In genomic region chrX:133922390-133922772, GRCh38 we compare ENCODE assay signal across 13 cellular contexts.
A peak's percentile ranks its signal among the peaks of the same experiment; 100 is the strongest.
DNase-seq lines count a peak whose midpoint lies in the region; ATAC-seq and TF ChIP-seq lines count a peak whose summit lies in the region.
"Had no signal": no experiment of that assay in that cellular context is flagged by ENCODE, and none has a peak within 500 bp of the region (broad histone marks: within the 10 kb centered on the region; RNA-seq: fewer than 3 reads in every experiment).

No MANE protein-coding gene starts in this region.

- H2AFZ ChIP-seq in hepatocyte = no peak overlapping the region

- H3K9me3 Mint-ChIP-seq in activated naive CD8-positive, alpha-beta T cell treated with anti-CD3 and anti-CD28 coated beads, Interleukin-2, amount 10 ng/mL, durations not matched to agents 7 days and 5 days = peaks cover 4% of the 10 kb centered on the region

- H3K79me2 ChIP-seq in hepatocyte = no peaks in the 10 kb centered on the region

- H3K9me3 ChIP-seq in hepatocyte (ENCODE audit: low read depth) = no peaks in the 10 kb centered on the region
- H3K9me3 ChIP-seq: left ventricle myocardium inferior, SK-N-SH had no signal

- H3K36me3 Mint-ChIP-seq in activated naive CD8-positive, alpha-beta T cell treated with anti-CD3 and anti-CD28 coated beads, Interleukin-2, amount 10 ng/mL, durations not matched to agents 7 days and 5 days = peaks cover 3% of the 10 kb centered on the region

- peak overlapping the region; percentile 93 for H3K27ac Mint-ChIP-seq in activated naive CD8-positive, alpha-beta T cell treated with anti-CD3 and anti-CD28 coated beads, Interleukin-2, amount 10 ng/mL, durations not matched to agents 7 days and 5 days

- no peak overlapping the region for H3K27ac ChIP-seq in hepatocyte
- H3K27ac ChIP-seq: HL-60, KMS-11, left ventricle myocardium inferior, PC-9 had no signal

- WGBS in hepatocyte (ENCODE audit: low lambda C conversion rate, missing lambda C conversion rate) = 58% methylated on average over 2 of the region's 2 CpGs

- no peaks in the 10 kb centered on the region for H4K20me1 ChIP-seq in hepatocyte (ENCODE audit: insufficient read depth, poor library complexity, severe bottlenecking)

- H3K4me1 Mint-ChIP-seq in activated naive CD8-positive, alpha-beta T cell treated with anti-CD3 and anti-CD28 coated beads, Interleukin-2, amount 10 ng/mL, durations not matched to agents 7 days and 5 days = peaks cover 8% of the 10 kb centered on the region

- no peak for ATAC-seq in activated naive CD8-positive, alpha-beta T cell treated with anti-CD3 and anti-CD28 coated beads, Interleukin-2, amount 10 ng/mL, durations not matched to agents 7 days and 5 days (ENCODE audit: low read depth)
- ATAC-seq in HG02798 (IDR thresholded peaks at IDR 0.05; ENCODE audit: poor library complexity, unreplicated experiment) = no peak

- DNase-seq in stimulated activated CD4-positive, alpha-beta T cell treated with anti-CD3 and anti-CD28 coated beads, Interleukin-2, amount 100 ng/mL, for 4 hours (ENCODE audit: low read depth) = peak; percentile 0
- DNase-seq in stimulated activated CD4-positive, alpha-beta T cell treated with anti-CD3 and anti-CD28 coated beads, Interleukin-4, amount 100 ng/mL, for 1 hour = no peak
- DNase-seq in NB4 (ENCODE audit: low read depth) = peak; percentile 15
- DNase-seq in activated naive CD8-positive, alpha-beta T cell treated with anti-CD3 and anti-CD28 coated beads, Interleukin-2, amount 10 ng/mL, durations not matched to agents 7 days and 5 days = no peak
- no peak for DNase-seq in SHP77 treated with DMSO at 0.1 percent for 48 hours (lab: John Stamatoyannopoulos, UW)
- no peak for DNase-seq in ecto neural progenitor cell (ENCODE audit: low spot score)
- DNase-seq in hepatocyte (ENCODE audit: low spot score) = no peak

- H3K36me3 ChIP-seq in hepatocyte (replicated peaks; ENCODE audit: insufficient read depth, low read depth) = no peaks in the 10 kb centered on the region
- H3K36me3 ChIP-seq: left ventricle myocardium inferior had no signal

- POLR2A ChIA-PET in activated naive CD8-positive, alpha-beta T cell treated with anti-CD3 and anti-CD28 coated beads, Interleukin-2, amount 10 ng/mL, durations not matched to agents 7 days and 5 days (lab: Charles Lee) = interaction anchor here (0.7 to 0.9 kb wide), 2 partner anchors 11 to 265 kb away, joined by 3 read pairs; no protein-coding TSS in a partner anchor

- no peaks in the 10 kb centered on the region for H3K27me3 ChIP-seq in hepatocyte

- no peak overlapping the region for H3K4me2 ChIP-seq in hepatocyte
- H3K4me2 ChIP-seq: KMS-11, PC-9 had no signal

- no peak overlapping the region for H3K4me3 ChIP-seq in NB4 (ENCODE audit: low read depth, low read length)
- no peak overlapping the region for H3K4me3 ChIP-seq in hepatocyte
- H3K4me3 ChIP-seq: left ventricle myocardium inferior, PC-9 had no signal

- TF ChIP-seq CTCF in NB4 (IDR thresholded peaks at IDR 0.05; ENCODE audit: low read depth, low read length) = no peak
- no peak for TF ChIP-seq CTCF in hepatocyte (IDR thresholded peaks at IDR 0.05; ENCODE audit: poor library complexity)

- peak overlapping the region; percentile 83 for H3K4me3 Mint-ChIP-seq in activated naive CD8-positive, alpha-beta T cell treated with anti-CD3 and anti-CD28 coated beads, Interleukin-2, amount 10 ng/mL, durations not matched to agents 7 days and 5 days

- no peaks in the 10 kb centered on the region for H3K27me3 Mint-ChIP-seq in activated naive CD8-positive, alpha-beta T cell treated with anti-CD3 and anti-CD28 coated beads, Interleukin-2, amount 10 ng/mL, durations not matched to agents 7 days and 5 days

- no peak for TF ChIP-seq POLR2A in NB4 (IDR thresholded peaks at IDR 0.05; ENCODE audit: extremely low read depth, insufficient read length)

- no peaks in the 10 kb centered on the region for H3K9me2 ChIP-seq in hepatocyte (replicated peaks; ENCODE audit: insufficient read depth)
- H3K9me2 ChIP-seq: SK-N-SH had no signal

- H3K4me1 ChIP-seq in hepatocyte (ENCODE audit: insufficient read depth) = no peaks in the 10 kb centered on the region
- H3K4me1 ChIP-seq: left ventricle myocardium inferior had no signal

Comparison
In these comparisons a context has a peak if more than half of its experiments do, and no peak if none do; other contexts are left out.
1. DNase-seq: peak in stimulated activated CD4-positive, alpha-beta T cell treated with anti-CD3 and anti-CD28 coated beads, Interleukin-2, amount 100 ng/mL, for 4 hours (single experiment) and NB4 (single experiment); none in stimulated activated CD4-positive, alpha-beta T cell treated with anti-CD3 and anti-CD28 coated beads, Interleukin-4, amount 100 ng/mL, for 1 hour (single experiment), activated naive CD8-positive, alpha-beta T cell treated with anti-CD3 and anti-CD28 coated beads, Interleukin-2, amount 10 ng/mL, durations not matched to agents 7 days and 5 days (single experiment), SHP77 treated with DMSO at 0.1 percent for 48 hours (single experiment), ecto neural progenitor cell (single experiment) and hepatocyte (single experiment).